In the genomic region with DNA sequence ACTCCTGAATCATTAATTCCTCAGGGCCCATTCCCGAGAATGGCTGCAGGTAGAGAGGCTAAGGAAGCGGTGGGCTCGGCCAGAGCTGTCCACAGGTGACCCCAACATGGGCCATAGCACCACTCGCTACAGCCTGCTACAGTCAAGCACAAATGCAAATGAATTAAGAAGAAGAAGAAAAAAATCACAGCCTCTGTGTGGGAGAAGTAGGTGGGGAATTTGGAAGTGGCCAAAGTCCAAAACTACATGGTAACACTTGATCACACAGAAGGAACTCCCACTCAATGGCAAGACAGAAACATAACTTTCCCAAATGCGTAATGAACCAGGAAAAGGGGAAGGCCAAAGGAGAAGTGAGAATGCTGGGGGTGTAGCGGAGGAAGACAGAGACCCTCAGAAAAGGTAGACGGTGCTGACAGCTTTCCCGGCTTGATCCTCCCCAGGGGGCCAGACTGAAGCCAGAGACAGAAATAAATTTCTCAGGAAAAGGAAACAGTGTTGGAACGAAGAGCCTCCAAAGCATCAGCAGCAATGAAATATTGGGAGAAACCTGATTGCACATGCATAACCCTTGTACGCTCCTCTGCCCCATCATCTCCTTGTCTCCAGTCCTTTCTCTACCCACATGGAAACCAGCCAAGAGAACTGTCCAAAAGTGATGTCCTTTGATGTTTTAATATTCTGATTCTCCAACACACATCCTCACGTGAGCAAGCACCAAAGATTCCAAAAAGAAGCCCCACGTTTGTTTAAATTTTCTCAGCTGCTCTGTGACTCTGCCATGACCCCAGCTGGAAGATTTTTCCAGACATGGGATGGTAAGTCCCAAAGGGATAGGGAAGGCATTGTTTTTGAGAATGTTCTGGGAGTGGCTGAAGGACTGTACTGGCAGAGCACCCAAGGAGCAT, we compare ENCODE assay signal across 9 cellular contexts.
DNase-seq lines count a peak whose midpoint lies in the region; ATAC-seq and TF ChIP-seq lines count a peak whose summit lies in the region.
"Had no signal": no experiment of that assay in that cellular context is flagged by ENCODE, and none has a peak within 500 bp of the region (broad histone marks: within the 10 kb centered on the region; RNA-seq: fewer than 3 reads in every experiment).

No MANE protein-coding gene starts in this region.

- H3K4me3 Mint-ChIP-seq in activated T-helper 1 cell treated with anti-CD3 and anti-CD28 coated beads, Interleukin-12 subunit alpha, Interleukin-12 subunit beta, Interleukin-2, Interleukin-4 antibody, amounts not matched to agents 30 ng/mL and 10 ng/mL and 1 ng/mL, durations not matched to agents 14 hours and 24 hours and 36 hours = peak overlapping the region; percentile 15

- intact Hi-C loops in activated T-helper 1 cell treated with anti-CD3 and anti-CD28 coated beads, Interleukin-12 subunit alpha, Interleukin-12 subunit beta, Interleukin-2, Interleukin-4 antibody, amounts not matched to agents 30 ng/mL and 10 ng/mL and 1 ng/mL, durations not matched to agents 14 hours and 24 hours and 36 hours (cut with micrococcal nuclease) = loop anchor here (10.0 kb wide), 1 partner anchor 472 kb away; no protein-coding TSS in a partner anchor
- intact Hi-C loops in lower lobe of right lung (cut with DNase I) = no loop called here

- TF ChIP-seq CTCF in lower lobe of right lung (IDR thresholded peaks at IDR 0.05) (no peak), brain microvascular endothelial cell (IDR thresholded peaks at IDR 0.05; ENCODE audit: low read depth, low read length, missing control alignments) (no peak)

- peaks cover under 1% of the 10 kb centered on the region for H3K9me3 Mint-ChIP-seq in activated T-helper 1 cell treated with anti-CD3 and anti-CD28 coated beads, Interleukin-12 subunit alpha, Interleukin-12 subunit beta, Interleukin-2, Interleukin-4 antibody, amounts not matched to agents 30 ng/mL and 10 ng/mL and 1 ng/mL, durations not matched to agents 14 hours and 24 hours and 36 hours

- no peaks in the 10 kb centered on the region for H3K27me3 ChIP-seq in BLaER1 treated with 17β-estradiol and CSF1 and Interleukin-3, amounts not matched to agents 10 nM and 100 nM
- H3K27me3 ChIP-seq in lower lobe of right lung (ENCODE audit: low read depth) = no peaks in the 10 kb centered on the region
- no peaks in the 10 kb centered on the region for H3K27me3 ChIP-seq in brain microvascular endothelial cell (replicated peaks)
- H3K27me3 ChIP-seq: SJSA1 had no signal

- H3K27ac ChIP-seq in BLaER1 treated with 17β-estradiol and CSF1 and Interleukin-3, amounts not matched to agents 10 nM and 100 nM = peak overlapping the region in 7 of 11 experiments; percentile 20 to 51 (median 40); a peak in 11 of 22 replicates
- H3K27ac ChIP-seq in lower lobe of right lung = peak overlapping the region; percentile 5
- no peak overlapping the region for H3K27ac ChIP-seq in brain microvascular endothelial cell

- in situ Hi-C loops in brain microvascular endothelial cell (cut with HindIII; ENCODE audit: low pct_ligation_motif_present, low sequenced_read_pairs) = no loop called here

- ATAC-seq in GM19463 (IDR thresholded peaks at IDR 0.05; ENCODE audit: unreplicated experiment) (peak; percentile 17), lower lobe of right lung (peak in 1 of 2 donors; percentile 56), HG03439 (IDR thresholded peaks at IDR 0.05; ENCODE audit: unreplicated experiment) (no peak)

- H4K20me1 ChIP-seq in BLaER1 treated with 17β-estradiol and CSF1 and Interleukin-3, amounts not matched to agents 10 nM and 100 nM = peaks cover 0 to 72% (median 51%) of the 10 kb centered on the region in 11 experiments; a peak in 17 of 22 replicates

- H3K4me1 ChIP-seq in BLaER1 treated with 17β-estradiol and CSF1 and Interleukin-3, amounts not matched to agents 10 nM and 100 nM = peaks cover 69 to 78% (median 71%) of the 10 kb centered on the region in 10 experiments
- peaks cover 47% of the 10 kb centered on the region for H3K4me1 ChIP-seq in lower lobe of right lung

- no peaks in the 10 kb centered on the region for H3K27me3 Mint-ChIP-seq in activated T-helper 1 cell treated with anti-CD3 and anti-CD28 coated beads, Interleukin-12 subunit alpha, Interleukin-12 subunit beta, Interleukin-2, Interleukin-4 antibody, amounts not matched to agents 30 ng/mL and 10 ng/mL and 1 ng/mL, durations not matched to agents 14 hours and 24 hours and 36 hours (ENCODE audit: insufficient read depth)

- H3K9ac ChIP-seq in BLaER1 treated with 17β-estradiol and CSF1 and Interleukin-3, amounts not matched to agents 10 nM and 100 nM = peak overlapping the region in 3 of 11 experiments; percentile 4 to 22 (median 21); a peak in 2 of 22 replicates

- H3K36me3 ChIP-seq in BLaER1 treated with 17β-estradiol and CSF1 and Interleukin-3, amounts not matched to agents 10 nM and 100 nM = peaks cover 37 to 67% (median 55%) of the 10 kb centered on the region in 11 experiments
- H3K36me3 ChIP-seq in lower lobe of right lung (peaks cover 41% of the 10 kb centered on the region), brain microvascular endothelial cell (replicated peaks) (peaks cover 39% of the 10 kb centered on the region)

- no peak for DNase-seq in activated T-helper 1 cell treated with anti-CD3 and anti-CD28 coated beads, Interleukin-12 subunit alpha, Interleukin-12 subunit beta, Interleukin-2, Interleukin-4 antibody, amounts not matched to agents 30 ng/mL and 10 ng/mL and 1 ng/mL, durations not matched to agents 14 hours and 24 hours and 36 hours (ENCODE audit: low spot score)
- DNase-seq in lower lobe of right lung = no peak
- no peak for DNase-seq in brain microvascular endothelial cell
- no peak for DNase-seq in NCI-H1105 treated with DMSO at 0.1 percent for 48 hours (lab: John Stamatoyannopoulos, UW)
- no peak for DNase-seq in stimulated activated naive CD4-positive, alpha-beta T cell (lab: John Stamatoyannopoulos, UW)

- no peak overlapping the region for H3K4me3 ChIP-seq in BLaER1 treated with 17β-estradiol and CSF1 and Interleukin-3, amounts not matched to agents 10 nM and 100 nM
- no peak overlapping the region for H3K4me3 ChIP-seq in lower lobe of right lung
- no peak overlapping the region for H3K4me3 ChIP-seq in brain microvascular endothelial cell (ENCODE audit: low read depth, low read length)
- H3K4me3 ChIP-seq: SJSA1 had no signal

- H3K4me1 Mint-ChIP-seq in activated T-helper 1 cell treated with anti-CD3 and anti-CD28 coated beads, Interleukin-12 subunit alpha, Interleukin-12 subunit beta, Interleukin-2, Interleukin-4 antibody, amounts not matched to agents 30 ng/mL and 10 ng/mL and 1 ng/mL, durations not matched to agents 14 hours and 24 hours and 36 hours (ENCODE audit: low read depth) = peaks cover 87% of the 10 kb centered on the region

- H3K27ac Mint-ChIP-seq in activated T-helper 1 cell treated with anti-CD3 and anti-CD28 coated beads, Interleukin-12 subunit alpha, Interleukin-12 subunit beta, Interleukin-2, Interleukin-4 antibody, amounts not matched to agents 30 ng/mL and 10 ng/mL and 1 ng/mL, durations not matched to agents 14 hours and 24 hours and 36 hours = peak overlapping the region; percentile 50

- peak overlapping the region; percentile 81 to 94 (median 88) for H3K4me2 ChIP-seq in BLaER1 treated with 17β-estradiol and CSF1 and Interleukin-3, amounts not matched to agents 10 nM and 100 nM

- H3K36me3 Mint-ChIP-seq in activated T-helper 1 cell treated with anti-CD3 and anti-CD28 coated beads, Interleukin-12 subunit alpha, Interleukin-12 subunit beta, Interleukin-2, Interleukin-4 antibody, amounts not matched to agents 30 ng/mL and 10 ng/mL and 1 ng/mL, durations not matched to agents 14 hours and 24 hours and 36 hours (ENCODE audit: low read depth) = peaks cover 77% of the 10 kb centered on the region

- no peaks in the 10 kb centered on the region; a peak in 1 of 22 replicates for H3K9me3 ChIP-seq in BLaER1 treated with 17β-estradiol and CSF1 and Interleukin-3, amounts not matched to agents 10 nM and 100 nM (replicated peaks in 1 of 11)
- no peaks in the 10 kb centered on the region for H3K9me3 ChIP-seq in lower lobe of right lung
- H3K9me3 ChIP-seq: SJSA1 had no signal
